Comparison of ENCODE assay signal across 8 cellular contexts in the genomic region with DNA sequence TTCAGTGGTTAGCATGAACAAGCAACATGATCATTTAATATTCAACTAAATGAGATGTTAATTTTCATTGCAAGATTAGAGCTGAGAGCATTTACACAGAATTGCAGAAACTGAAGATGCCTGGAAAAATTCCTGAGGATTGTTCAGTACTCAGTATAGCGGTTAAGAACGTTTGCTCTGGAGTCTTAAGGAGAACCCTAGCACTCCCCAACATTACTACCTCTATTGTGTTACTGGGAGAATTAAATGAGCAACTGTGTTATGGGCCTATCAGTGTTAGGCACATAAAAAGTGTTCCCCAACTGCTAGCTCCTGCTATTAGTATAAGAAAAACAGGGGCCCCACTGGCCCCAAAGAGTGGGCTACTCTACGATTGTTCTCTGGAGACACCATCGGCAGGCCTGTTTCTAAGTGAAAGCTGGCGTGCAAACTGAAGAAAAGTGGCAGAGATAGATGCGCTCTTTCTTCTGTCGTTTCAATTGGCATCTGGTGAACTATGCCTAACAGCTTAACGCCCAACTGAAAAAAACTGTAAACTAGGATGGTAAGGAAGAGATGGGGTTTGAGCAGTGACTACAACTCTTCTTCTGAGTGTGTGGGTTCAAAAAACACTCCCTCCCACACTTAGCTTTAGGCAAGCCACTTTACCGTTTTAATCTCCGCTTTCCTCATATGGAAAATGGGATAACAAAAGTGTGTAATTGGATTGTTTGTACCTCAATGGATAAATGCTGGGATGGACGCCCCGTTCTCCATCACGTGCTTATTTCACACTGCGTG. TPM values are rescaled to one million over a fixed set of nuclear protein-coding genes. Genes with fewer than 3 reads are reported as not detected.
DNase-seq lines count a peak whose midpoint lies in the region; ATAC-seq and TF ChIP-seq lines count a peak whose summit lies in the region.

No MANE protein-coding gene starts in this region.

- H3K27me3 Mint-ChIP-seq in activated T-cell treated with anti-CD3 and anti-CD28 coated beads, Interleukin-2, amount 50 U/mL, for 24 hours: peaks cover 2% of the 10 kb centered on the region
- H3K27me3 Mint-ChIP-seq in activated naive CD8-positive, alpha-beta T cell treated with anti-CD3 and anti-CD28 coated beads, Interleukin-2, amount 50 U/mL, for 24 hours: no peaks in the 10 kb centered on the region

- H3K36me3 ChIP-seq in right lobe of liver (no peaks in the 10 kb centered on the region), transverse colon (no peaks in the 10 kb centered on the region)

- H3K9me3 Mint-ChIP-seq in activated T-cell treated with anti-CD3 and anti-CD28 coated beads, Interleukin-2, amount 50 U/mL, for 24 hours: no peaks in the 10 kb centered on the region
- H3K9me3 Mint-ChIP-seq in activated naive CD8-positive, alpha-beta T cell treated with anti-CD3 and anti-CD28 coated beads, Interleukin-2, amount 50 U/mL, for 24 hours: no peaks in the 10 kb centered on the region

- H3K4me1 Mint-ChIP-seq in activated T-cell treated with anti-CD3 and anti-CD28 coated beads, Interleukin-2, amount 50 U/mL, for 24 hours (ENCODE audit: low read depth): peaks cover 62% of the 10 kb centered on the region
- peaks cover 60% of the 10 kb centered on the region for H3K4me1 Mint-ChIP-seq in activated naive CD8-positive, alpha-beta T cell treated with anti-CD3 and anti-CD28 coated beads, Interleukin-2, amount 50 U/mL, for 24 hours

- intact Hi-C loops in right lobe of liver (cut with DNase I) (no loop called here), transverse colon (cut with DNase I; ENCODE audit: low total_unique reads) (no loop called here)

- H3K27ac ChIP-seq in right lobe of liver (peak overlapping the region; percentile 83 to 97 (median 91)), transverse colon (peak overlapping the region; percentile 92 to 96 (median 94))

- TF ChIP-seq CTCF in right lobe of liver (IDR thresholded peaks at IDR 0.05) (no peak), transverse colon (IDR thresholded peaks at IDR 0.05) (no peak)

- ATAC-seq in activated naive CD8-positive, alpha-beta T cell treated with anti-CD3 and anti-CD28 coated beads, Interleukin-2, amount 50 U/mL, for 24 hours: no peak
- no peak for ATAC-seq in right lobe of liver
- no peak for ATAC-seq in GM21381 (IDR thresholded peaks at IDR 0.05; ENCODE audit: unreplicated experiment)

- H3K4me3 ChIP-seq in right lobe of liver: peak overlapping the region; percentile 86 to 92 (median 92)
- H3K4me3 ChIP-seq in transverse colon: peak overlapping the region; percentile 80 to 92 (median 86)

- TF ChIP-seq EP300 in transverse colon (IDR thresholded peaks at IDR 0.05; ENCODE audit: low read depth): no peak

- peak overlapping the region; percentile 93 for H3K27ac Mint-ChIP-seq in activated T-cell treated with anti-CD3 and anti-CD28 coated beads, Interleukin-2, amount 50 U/mL, for 24 hours
- H3K27ac Mint-ChIP-seq in activated naive CD8-positive, alpha-beta T cell treated with anti-CD3 and anti-CD28 coated beads, Interleukin-2, amount 50 U/mL, for 24 hours: peak overlapping the region; percentile 92

- DNase-seq in activated T-cell treated with anti-CD3 and anti-CD28 coated beads, Interleukin-2, amount 50 U/mL, for 24 hours: no peak
- no peak for DNase-seq in activated T-cell treated with anti-CD3 and anti-CD28 coated beads, Interleukin-2, amount 50 U/mL, for 1 hour
- no peak for DNase-seq in activated naive CD8-positive, alpha-beta T cell treated with anti-CD3 and anti-CD28 coated beads, Interleukin-2, amount 50 U/mL, for 24 hours
- DNase-seq in right lobe of liver (no peak), transverse colon (no peak), NCI-H2196 treated with DMSO at 0.1 percent for 48 hours (lab: John Stamatoyannopoulos, UW; ENCODE audit: unreplicated experiment) (no peak), NCI-H2227 (lab: John Stamatoyannopoulos, UW; ENCODE audit: unreplicated experiment) (no peak)

- H3K4me1 ChIP-seq in right lobe of liver: peaks cover 0 to 37% (median 15%) of the 10 kb centered on the region in 4 donors
- H3K4me1 ChIP-seq in transverse colon: peaks cover 31 to 61% (median 54%) of the 10 kb centered on the region in 4 donors

- no peak for TF ChIP-seq POLR2A in right lobe of liver (IDR thresholded peaks at IDR 0.05)
- TF ChIP-seq POLR2A in transverse colon (IDR thresholded peaks at IDR 0.05): no peak

- no peaks in the 10 kb centered on the region for H3K27me3 ChIP-seq in right lobe of liver
- no peaks in the 10 kb centered on the region for H3K27me3 ChIP-seq in transverse colon

- 24% methylated on average over 14 of the region's 14 CpGs for WGBS in right lobe of liver (ENCODE audit: insufficient coverage, low coverage, low lambda C conversion rate, missing lambda C conversion rate)
- WGBS in transverse colon (ENCODE audit: low coverage in 1 of 2), 2 donors: 32 to 46% methylated on average over 11 to 14 of the region's 14 CpGs

- H3K9me3 ChIP-seq in right lobe of liver (no peaks in the 10 kb centered on the region), transverse colon (no peaks in the 10 kb centered on the region)

- peak overlapping the region; percentile 90 for H3K4me3 Mint-ChIP-seq in activated T-cell treated with anti-CD3 and anti-CD28 coated beads, Interleukin-2, amount 50 U/mL, for 24 hours
- H3K4me3 Mint-ChIP-seq in activated naive CD8-positive, alpha-beta T cell treated with anti-CD3 and anti-CD28 coated beads, Interleukin-2, amount 50 U/mL, for 24 hours: peak overlapping the region; percentile 98

- in situ Hi-C loops in transverse colon (cut with MboI; ENCODE audit: low pct_ligation_motif_present in 1 of 4, low pct_unique_long_range_greater_than_20kb in 1 of 4, low sequenced_read_pairs in 3 of 4): no loop called here

- H3K36me3 Mint-ChIP-seq in activated T-cell treated with anti-CD3 and anti-CD28 coated beads, Interleukin-2, amount 50 U/mL, for 24 hours (ENCODE audit: low read depth): peaks cover 54% of the 10 kb centered on the region
- peaks cover 18% of the 10 kb centered on the region for H3K36me3 Mint-ChIP-seq in activated naive CD8-positive, alpha-beta T cell treated with anti-CD3 and anti-CD28 coated beads, Interleukin-2, amount 50 U/mL, for 24 hours (ENCODE audit: low read depth)

RNA-seq across cellular contexts. Expression of a gene that starts 1.3 kb away (rescaled TPM):
- 10 to 100 TPM in 5 of 6 experiments, 1 to 10 TPM in 1; 8.2 to 16.8 (median 14.2) TPM for total RNA-seq in right lobe of liver
- total RNA-seq in transverse colon: 100 to 1,000 TPM in 1 of 4 donors, 10 to 100 TPM in 3; 21.7 to 317 (median 24.1) TPM
